Comparison of ENCODE assay signal across 10 cellular contexts in genomic region chr15:61084944-61085367, GRCh38.
DNase-seq lines count a peak whose midpoint lies in the region; ATAC-seq, FAIRE-seq and TF ChIP-seq lines count a peak whose summit lies in the region.
"Had no signal": no experiment of that assay in that cellular context is flagged by ENCODE, and none has a peak within 500 bp of the region (broad histone marks: within the 10 kb centered on the region; RNA-seq: fewer than 3 reads in every experiment).

No MANE protein-coding gene starts in this region.

- no peak for FAIRE-seq in kidney (lab: Jason Lieb, UNC)

- no peaks in the 10 kb centered on the region for H3F3A ChIP-seq in SK-N-SH (replicated peaks; ENCODE audit: insufficient read depth)

- no peak for TF ChIP-seq RAD21 in SK-N-SH (IDR thresholded peaks at IDR 0.05; ENCODE audit: low read length)

- H3K4me3 Mint-ChIP-seq in CD8-positive, alpha-beta T cell = no peak overlapping the region

- H2AFZ ChIP-seq in Karpas-422 (ENCODE audit: low read length) (no peak overlapping the region), SK-N-SH (ENCODE audit: low read depth) (no peak overlapping the region)

- WGBS in SK-N-SH (ENCODE audit: low lambda C conversion rate) = 13% methylated on average over 1 of the region's 2 CpGs

- CTCF ChIA-PET in SK-N-SH (lab: Yijun Ruan, JAX) = interaction anchor here (0.9 to 1.0 kb wide), 2 partner anchors 500 to 750 kb away, joined by 3 to 4 read pairs; no protein-coding TSS in a partner anchor
- CTCF ChIA-PET in CD8-positive, alpha-beta T cell (lab: Charles Lee) = no interaction called here

- H3K27me3 Mint-ChIP-seq in CD8-positive, alpha-beta T cell (ENCODE audit: low read depth) = peaks cover 4% of the 10 kb centered on the region

- no peaks in the 10 kb centered on the region for H3K36me3 Mint-ChIP-seq in CD8-positive, alpha-beta T cell

- peak; percentile 85 for DNase-seq in D341Med (ENCODE audit: low spot score)
- peak; percentile 77 for DNase-seq in Karpas-422
- peak; percentile 70 for DNase-seq in SK-N-SH
- peak; percentile 30 for DNase-seq in iPS DF 4.7 (ENCODE audit: extremely low read depth, low spot score)
- DNase-seq in kidney = no peak
- no peak for DNase-seq in CD8-positive, alpha-beta T cell
- no peak for DNase-seq in NCI-H774 (lab: John Stamatoyannopoulos, UW)
- DNase-seq in activated CD4-positive, alpha-beta T cell treated with anti-CD3 and anti-CD28 coated beads for 4 hours = no peak
- DNase-seq: activated CD4-positive, alpha-beta T cell treated with anti-CD3 and anti-CD28 coated beads, Interleukin-2, amount 50 U/mL, for 4 hours; caudate nucleus had no signal

- no peak overlapping the region for H3K9ac ChIP-seq in Karpas-422 (ENCODE audit: low read length)
- H3K9ac ChIP-seq in SK-N-SH = no peak overlapping the region
- H3K9ac ChIP-seq in kidney (ENCODE audit: low read length in 2 of 2) = no peak overlapping the region

- TF ChIP-seq CTCF in SK-N-SH (IDR thresholded peaks at IDR 0.05) (no peak), kidney (IDR thresholded peaks at IDR 0.05; ENCODE audit: borderline replicate concordance, extremely low read depth, insufficient read depth) (no peak)
- TF ChIP-seq CTCF in CD8-positive, alpha-beta T cell (IDR thresholded peaks at IDR 0.05) = no peak

- no peaks in the 10 kb centered on the region for H3K36me3 ChIP-seq in Karpas-422 (ENCODE audit: insufficient read depth, low read length)
- no peaks in the 10 kb centered on the region for H3K36me3 ChIP-seq in SK-N-SH (replicated peaks in 1 of 2; ENCODE audit: control insufficient read depth in 1 of 2, insufficient read depth in 2 of 2, low read length in 1 of 2)
- H3K36me3 ChIP-seq in kidney (ENCODE audit: control insufficient read depth in 1 of 2, insufficient read depth in 2 of 2, low read length in 2 of 2) = no peaks in the 10 kb centered on the region
- H3K36me3 ChIP-seq in CD8-positive, alpha-beta T cell (ENCODE audit: insufficient read depth, low read length) = no peaks in the 10 kb centered on the region

- H3K9me3 Mint-ChIP-seq in CD8-positive, alpha-beta T cell = no peaks in the 10 kb centered on the region

- no peak overlapping the region for H3K4me3 ChIP-seq in Karpas-422 (ENCODE audit: low read length)
- no peak overlapping the region for H3K4me3 ChIP-seq in SK-N-SH (ENCODE audit: low read depth in 2 of 2, low read length in 1 of 2)
- no peak overlapping the region for H3K4me3 ChIP-seq in kidney (ENCODE audit: low read length in 2 of 2)
- no peak overlapping the region for H3K4me3 ChIP-seq in CD8-positive, alpha-beta T cell (ENCODE audit: low read depth, low read length)

- H3K79me2 ChIP-seq in Karpas-422 (ENCODE audit: low read length) (no peaks in the 10 kb centered on the region), SK-N-SH (ENCODE audit: insufficient read depth) (no peaks in the 10 kb centered on the region)

- no peak for ATAC-seq in CD8-positive, alpha-beta T cell

- no peak overlapping the region for H3K27ac Mint-ChIP-seq in CD8-positive, alpha-beta T cell

- H3K4me1 Mint-ChIP-seq in CD8-positive, alpha-beta T cell (ENCODE audit: low read depth) = no peaks in the 10 kb centered on the region

- H3K27me3 ChIP-seq in Karpas-422 (ENCODE audit: low read length) (no peaks in the 10 kb centered on the region), SK-N-SH (ENCODE audit: insufficient read depth) (no peaks in the 10 kb centered on the region)
- H3K27me3 ChIP-seq in CD8-positive, alpha-beta T cell (ENCODE audit: insufficient read depth, low read length) = no peaks in the 10 kb centered on the region

- H3K4me2 ChIP-seq in Karpas-422 (ENCODE audit: low read depth, low read length, poor library complexity, severe bottlenecking) (no peak overlapping the region), SK-N-SH (0 out of 2 replicates have a peak overlapping the region, but pooled peaks have one; percentile 14)

- no peaks in the 10 kb centered on the region for H3K9me3 ChIP-seq in Karpas-422 (ENCODE audit: low read length)
- no peaks in the 10 kb centered on the region for H3K9me3 ChIP-seq in SK-N-SH
- H3K9me3 ChIP-seq in kidney (ENCODE audit: control insufficient read depth in 1 of 2, low read length in 2 of 2) = no peaks in the 10 kb centered on the region
- H3K9me3 ChIP-seq in CD8-positive, alpha-beta T cell (ENCODE audit: low read length) = no peaks in the 10 kb centered on the region

- peaks cover 5% of the 10 kb centered on the region for H3K4me1 ChIP-seq in Karpas-422 (ENCODE audit: low read length)
- peaks cover 7 to 19% of the 10 kb centered on the region in 2 experiments; a peak in 3 of 4 replicates for H3K4me1 ChIP-seq in SK-N-SH (ENCODE audit: control insufficient read depth in 1 of 2, insufficient read depth in 2 of 2, low read depth in 1 of 2, low read length in 1 of 2)
- peaks cover 3 to 5% of the 10 kb centered on the region in 2 donors for H3K4me1 ChIP-seq in kidney (ENCODE audit: control insufficient read depth in 1 of 2, insufficient read depth in 1 of 2, low read depth in 1 of 2, low read length in 2 of 2)
- H3K4me1 ChIP-seq in CD8-positive, alpha-beta T cell (ENCODE audit: insufficient read depth, low read length) = no peaks in the 10 kb centered on the region

- intact Hi-C loops in kidney (cut with DNase I) = no loop called here
- intact Hi-C loops in CD8-positive, alpha-beta T cell (cut with DNase I, micrococcal nuclease) = no loop called here

- H3K27ac ChIP-seq in Karpas-422 (ENCODE audit: low read length) = no peak overlapping the region
- H3K27ac ChIP-seq in SK-N-SH (ENCODE audit: low read depth in 2 of 2, low read length in 1 of 2) = peak overlapping the region in 1 of 2 experiments; percentile 40; a peak in 2 of 4 replicates
- no peak overlapping the region for H3K27ac ChIP-seq in kidney (ENCODE audit: low read depth in 2 of 2, low read length in 2 of 2)
- no peak overlapping the region for H3K27ac ChIP-seq in CD8-positive, alpha-beta T cell (ENCODE audit: low read depth, low read length)

- no peaks in the 10 kb centered on the region for H4K20me1 ChIP-seq in Karpas-422 (ENCODE audit: insufficient read depth, low read depth, low read length)
- H4K20me1 ChIP-seq in SK-N-SH (ENCODE audit: insufficient read depth) = no peaks in the 10 kb centered on the region

- POLR2A ChIA-PET in SK-N-SH (lab: Yijun Ruan, JAX) = no interaction called here
- POLR2A ChIA-PET in CD8-positive, alpha-beta T cell (lab: Charles Lee) = no interaction called here

- peak in 1 of 2 experiments; percentile 80; a peak in 2 of 4 replicates for TF ChIP-seq EP300 in SK-N-SH (IDR thresholded peaks at IDR 0.05; ENCODE audit: borderline replicate concordance in 1 of 2, low read depth in 1 of 2, low read length in 1 of 2)

- H3K9me2 ChIP-seq in Karpas-422 (replicated peaks; ENCODE audit: insufficient read depth, low read length) (no peaks in the 10 kb centered on the region), SK-N-SH (no peaks in the 10 kb centered on the region)

TF ChIP-seq in SK-N-SH, 30 proteins besides CTCF, POLR2A, EP300 and RAD21:
- TF ChIP-seq MXI1 (IDR thresholded peaks at IDR 0.05; ENCODE audit: low read depth, low read length) (no peak), RFX5 (IDR thresholded peaks at IDR 0.05; ENCODE audit: low read length) (peak; percentile 77; the same call in 1 of the 2 replicates), FOXJ3 (CRISPR knock-in tag; IDR thresholded peaks at IDR 0.05) (0 out of 2 replicates have a peak, but pooled peaks have one; percentile 30), PBX3 (IDR thresholded peaks at IDR 0.05) (no peak), RXRA (IDR thresholded peaks at IDR 0.05; ENCODE audit: borderline replicate concordance, low read depth) (no peak), GATA2 (CRISPR knock-in tag; IDR thresholded peaks at IDR 0.05) (peak; percentile 80)

Comparison
In these comparisons a context has a peak if more than half of its experiments do, and no peak if none do; other contexts are left out.
1. DNase-seq: peak in D341Med (single experiment), Karpas-422 (single experiment), SK-N-SH (single experiment) and iPS DF 4.7 (single experiment); none in kidney (single experiment), CD8-positive, alpha-beta T cell (0 of 7), NCI-H774 (single experiment) and activated CD4-positive, alpha-beta T cell treated with anti-CD3 and anti-CD28 coated beads for 4 hours (0 of 2).